Comparison of ENCODE assay signal across 16 cellular contexts in the genomic region with DNA sequence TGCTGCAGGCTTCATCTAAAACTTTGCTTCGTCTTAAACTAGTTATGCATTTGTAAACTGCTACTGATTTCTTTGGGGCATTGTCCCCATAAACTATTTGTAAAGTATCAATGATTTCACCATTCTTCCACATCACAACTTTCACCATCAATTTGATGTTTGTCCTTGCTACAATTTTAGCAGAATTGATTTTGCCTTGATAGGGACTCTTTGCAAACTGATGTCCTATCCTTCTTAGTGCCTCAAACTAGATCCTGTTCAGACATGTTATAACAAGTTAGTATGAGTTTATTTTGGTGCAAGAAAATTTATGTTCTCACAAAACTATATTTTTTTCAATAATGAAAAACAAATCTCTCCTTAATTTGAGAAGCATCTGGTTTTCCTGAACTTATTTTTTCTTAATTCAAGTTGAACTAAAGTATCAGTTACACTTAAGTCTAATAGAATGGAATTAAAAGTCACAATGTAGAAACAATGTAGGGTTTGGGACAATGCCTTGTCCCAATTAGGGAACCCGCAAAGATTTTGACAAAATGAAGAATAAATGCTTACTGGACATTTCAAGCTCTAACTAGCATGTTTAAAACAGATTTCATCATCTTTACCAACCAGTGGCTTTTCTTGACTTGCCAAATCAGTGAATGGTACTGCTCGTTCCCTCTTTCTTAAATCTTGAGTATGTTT. TPM values are rescaled to one million over a fixed set of nuclear protein-coding genes. Genes with fewer than 3 reads are reported as not detected.
DNase-seq lines count a peak whose midpoint lies in the region; ATAC-seq and TF ChIP-seq lines count a peak whose summit lies in the region.
"Had no signal": no experiment of that assay in that cellular context is flagged by ENCODE, and none has a peak within 500 bp of the region (broad histone marks: within the 10 kb centered on the region; RNA-seq: fewer than 3 reads in every experiment).

No MANE protein-coding gene starts in this region.

- no peak overlapping the region for H3K4me3 ChIP-seq in upper lobe of left lung
- H3K4me3 ChIP-seq: HAP-1, transverse colon had no signal

- TF ChIP-seq CTCF in endothelial cell (IDR thresholded peaks at IDR 0.05; ENCODE audit: unreplicated experiment) (no peak), osteocyte (IDR thresholded peaks at IDR 0.05) (no peak), upper lobe of left lung (IDR thresholded peaks at IDR 0.05) (no peak)

- H3K27ac Mint-ChIP-seq in activated CD8-positive, alpha-beta memory T cell treated with anti-CD3 and anti-CD28 coated beads, Interleukin-2, amount 10 ng/mL, durations not matched to agents 7 days and 5 days = peak overlapping the region; percentile 61
- H3K27ac Mint-ChIP-seq in T-cell = peak overlapping the region; percentile 11 to 76
- H3K27ac Mint-ChIP-seq in endothelial cell (ENCODE audit: unreplicated experiment) = no peak overlapping the region
- H3K27ac Mint-ChIP-seq in osteocyte (ENCODE audit: unreplicated experiment) = peak overlapping the region; percentile 0

- TF ChIP-seq POLR2A in upper lobe of left lung (IDR thresholded peaks at IDR 0.05) = no peak

- H3K27me3 Mint-ChIP-seq in activated CD8-positive, alpha-beta memory T cell treated with anti-CD3 and anti-CD28 coated beads, Interleukin-2, amount 10 ng/mL, durations not matched to agents 7 days and 5 days = no peaks in the 10 kb centered on the region
- H3K27me3 Mint-ChIP-seq in T-cell = no peaks in the 10 kb centered on the region
- peaks cover 2% of the 10 kb centered on the region for H3K27me3 Mint-ChIP-seq in endothelial cell (ENCODE audit: unreplicated experiment)
- H3K27me3 Mint-ChIP-seq in osteocyte (ENCODE audit: unreplicated experiment) = no peaks in the 10 kb centered on the region
- H3K27me3 Mint-ChIP-seq: IgD-negative memory B cell had no signal

- H3K9me3 Mint-ChIP-seq in activated CD8-positive, alpha-beta memory T cell treated with anti-CD3 and anti-CD28 coated beads, Interleukin-2, amount 10 ng/mL, durations not matched to agents 7 days and 5 days (ENCODE audit: low read depth) = no peaks in the 10 kb centered on the region
- H3K9me3 Mint-ChIP-seq in T-cell (no peaks in the 10 kb centered on the region), endothelial cell (ENCODE audit: unreplicated experiment) (no peaks in the 10 kb centered on the region), osteocyte (ENCODE audit: unreplicated experiment) (no peaks in the 10 kb centered on the region)
- H3K9me3 Mint-ChIP-seq: IgD-negative memory B cell had no signal

- TF ChIP-seq EP300 in upper lobe of left lung (IDR thresholded peaks at IDR 0.05) = no peak

- H3K36me3 ChIP-seq in upper lobe of left lung = peaks cover 18 to 95% (median 50%) of the 10 kb centered on the region in 4 donors

- no peak for DNase-seq in activated CD8-positive, alpha-beta memory T cell treated with anti-CD3 and anti-CD28 coated beads, Interleukin-2, amount 10 ng/mL, durations not matched to agents 7 days and 5 days
- DNase-seq in activated CD8-positive, alpha-beta memory T cell treated with anti-CD3 and anti-CD28 coated beads, Interleukin-2, amount 50 U/mL, for 4 hours = no peak
- DNase-seq in T-cell (no peak), endothelial cell (ENCODE audit: low spot score) (no peak), osteocyte (ENCODE audit: extremely low spot score, unreplicated experiment) (no peak), upper lobe of left lung (no peak)
- DNase-seq in effector CD8-positive, alpha-beta T cell (lab: John Stamatoyannopoulos, UW) = no peak
- no peak for DNase-seq in stimulated activated CD4-positive, alpha-beta T cell treated with anti-CD3 and anti-CD28 coated beads, Interleukin-15, amount 100 ng/mL, for 24 hours
- DNase-seq: mesenchymal stem cell; NCI-H1092; occipital lobe; stimulated activated CD4-positive, alpha-beta T cell treated with anti-CD3 and anti-CD28 coated beads, Interleukin-4, amount 100 ng/mL, for 4 hours; transverse colon had no signal

- peaks cover 61% of the 10 kb centered on the region for H3K36me3 Mint-ChIP-seq in activated CD8-positive, alpha-beta memory T cell treated with anti-CD3 and anti-CD28 coated beads, Interleukin-2, amount 10 ng/mL, durations not matched to agents 7 days and 5 days
- H3K36me3 Mint-ChIP-seq in T-cell (peaks cover 48% of the 10 kb centered on the region), endothelial cell (ENCODE audit: low read depth, unreplicated experiment) (peaks cover 34% of the 10 kb centered on the region), osteocyte (ENCODE audit: unreplicated experiment) (peaks cover 60% of the 10 kb centered on the region)

- no peak for ATAC-seq in activated CD8-positive, alpha-beta memory T cell treated with anti-CD3 and anti-CD28 coated beads, Interleukin-2, amount 10 ng/mL, durations not matched to agents 7 days and 5 days
- ATAC-seq in T-cell (replicated peaks in 1 of 4) = no peak
- no peak for ATAC-seq in upper lobe of left lung (ENCODE audit: low FRiP score in 2 of 2)

- no peak overlapping the region for H3K4me3 Mint-ChIP-seq in activated CD8-positive, alpha-beta memory T cell treated with anti-CD3 and anti-CD28 coated beads, Interleukin-2, amount 10 ng/mL, durations not matched to agents 7 days and 5 days
- H3K4me3 Mint-ChIP-seq in T-cell (no peak overlapping the region), endothelial cell (ENCODE audit: unreplicated experiment) (peak overlapping the region; percentile 33), osteocyte (ENCODE audit: unreplicated experiment) (no peak overlapping the region)
- H3K4me3 Mint-ChIP-seq: IgD-negative memory B cell had no signal

- WGBS in upper lobe of left lung, 2 donors = 63 to 80% methylated on average over 3 of the region's 3 CpGs

- POLR2A ChIA-PET in T-cell (lab: Charles Lee) = interaction anchor here in 1 of 2 donors (1.0 to 1.6 kb wide), 3 partner anchors 10 to 19 kb away, joined by 3 to 7 read pairs (median 4); a partner anchor contains a TSS

- no peaks in the 10 kb centered on the region for H3K9me3 ChIP-seq in upper lobe of left lung
- H3K9me3 ChIP-seq: HAP-1, transverse colon had no signal

- CTCF ChIA-PET in activated CD8-positive, alpha-beta memory T cell treated with anti-CD3 and anti-CD28 coated beads, Interleukin-2, amount 10 ng/mL, durations not matched to agents 7 days and 5 days (lab: Charles Lee) = no interaction called here
- CTCF ChIA-PET in T-cell (lab: Charles Lee) = interaction anchor here in 1 of 2 donors (0.6 kb wide), 1 partner anchor 36 kb away, joined by 3 read pairs; no protein-coding TSS in a partner anchor

- H3K4me1 Mint-ChIP-seq in activated CD8-positive, alpha-beta memory T cell treated with anti-CD3 and anti-CD28 coated beads, Interleukin-2, amount 10 ng/mL, durations not matched to agents 7 days and 5 days = peaks cover 53% of the 10 kb centered on the region
- peaks cover 65 to 76% (median 73%) of the 10 kb centered on the region in 3 donors for H3K4me1 Mint-ChIP-seq in T-cell
- peaks cover 3% of the 10 kb centered on the region for H3K4me1 Mint-ChIP-seq in endothelial cell (ENCODE audit: unreplicated experiment)
- peaks cover 21% of the 10 kb centered on the region for H3K4me1 Mint-ChIP-seq in osteocyte (ENCODE audit: unreplicated experiment)

- no peak overlapping the region for H3K27ac ChIP-seq in upper lobe of left lung
- H3K27ac ChIP-seq: transverse colon, VCaP had no signal

- peaks cover 14 to 36% (median 31%) of the 10 kb centered on the region in 4 donors for H3K4me1 ChIP-seq in upper lobe of left lung
- H3K4me1 ChIP-seq: HAP-1 had no signal

- no peaks in the 10 kb centered on the region for H3K27me3 ChIP-seq in upper lobe of left lung
- H3K27me3 ChIP-seq: transverse colon had no signal

RNA-seq across cellular contexts. Expression of a gene that starts 10.1 kb away (rescaled TPM):
- total RNA-seq in activated CD8-positive, alpha-beta memory T cell treated with anti-CD3 and anti-CD28 coated beads, Interleukin-2, amount 10 ng/mL, durations not matched to agents 7 days and 5 days = 10 to 100 TPM; 32.2 to 35.8 TPM
- total RNA-seq in T-cell (10 to 100 TPM; 51.2 to 70.1 (median 57.6) TPM), endothelial cell (ENCODE audit: unreplicated experiment) (45.4 TPM), osteocyte (19.1 and 22.7 TPM in 2 replicates), upper lobe of left lung (10 to 100 TPM; 18.4 to 96.4 (median 38.7) TPM)

RNA-seq across cellular contexts. Expression of a gene that starts 43.6 kb away (rescaled TPM):
- total RNA-seq in activated CD8-positive, alpha-beta memory T cell treated with anti-CD3 and anti-CD28 coated beads, Interleukin-2, amount 10 ng/mL, durations not matched to agents 7 days and 5 days = 100 to 1,000 TPM; 284 to 312 TPM
- total RNA-seq in T-cell (100 to 1,000 TPM in 2 of 5 donors, 10 to 100 TPM in 3; 75.5 to 139 (median 99.7) TPM), endothelial cell (ENCODE audit: unreplicated experiment) (180 TPM), osteocyte (143 and 156 TPM in 2 replicates), upper lobe of left lung (100 to 1,000 TPM in 4 of 6 donors, 10 to 100 TPM in 2; 49.2 to 164 (median 153) TPM)
